ENCODE assay signal across 1 cellular context in the genomic region with DNA sequence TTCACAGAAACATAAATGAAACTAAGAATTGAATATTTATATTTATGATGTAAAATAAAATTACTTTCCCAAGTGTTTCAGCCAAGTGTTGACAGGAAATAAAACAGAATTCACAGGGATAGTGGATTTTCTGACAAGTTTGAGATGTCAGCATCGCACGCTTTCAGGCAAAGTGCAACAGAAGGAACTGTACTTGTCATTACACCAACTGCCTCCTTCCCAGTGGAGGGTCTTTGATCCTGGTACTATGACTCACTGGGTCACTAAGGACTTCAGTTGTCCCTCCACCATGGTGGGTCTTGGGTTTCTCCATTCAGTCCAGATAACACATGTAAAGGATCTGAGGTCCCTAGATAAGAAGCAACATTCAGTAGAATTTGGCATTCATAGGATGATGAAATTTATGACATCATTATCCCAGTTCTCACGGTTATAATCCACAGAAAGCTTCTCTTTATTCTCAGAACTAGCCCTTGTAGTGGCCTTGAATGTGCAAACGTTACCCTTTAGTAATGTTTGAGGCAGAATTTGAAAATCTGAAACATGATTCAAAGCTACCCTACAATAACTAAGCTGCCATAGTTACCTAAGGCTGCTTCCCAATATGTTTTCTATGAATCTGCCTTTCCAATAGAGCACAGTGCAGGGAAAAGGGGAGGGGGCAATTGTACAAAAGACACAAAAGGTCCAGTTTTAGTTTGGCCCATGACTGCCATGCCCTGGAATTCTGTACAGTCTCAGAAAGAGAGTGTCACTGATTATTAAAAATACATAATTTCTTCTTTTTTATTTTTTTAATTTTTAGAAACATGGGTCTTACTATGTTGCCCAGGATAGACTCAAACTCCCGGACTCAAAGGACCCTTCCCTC.
TF ChIP-seq lines count a peak whose summit lies in the region.

No MANE protein-coding gene starts in this region.

TF ChIP-seq in K562, 482 proteins besides CTCF, POLR2A, EP300 and RAD21 (continued from another document and continues in another):
- no peak; the same call in 1 of the 2 replicates for TF ChIP-seq STAT6 (CRISPR knock-in tag; IDR thresholded peaks at IDR 0.05)
- TF ChIP-seq IRF1 (CRISPR knock-in tag; IDR thresholded peaks at IDR 0.05; ENCODE audit: borderline replicate concordance) = no peak
- peak in 1 of 2 experiments; percentile 66; a peak in 1 of 4 replicates for TF ChIP-seq NONO (IDR thresholded peaks at IDR 0.05; ENCODE audit: low read depth in 2 of 2, low read length in 1 of 2)
- no peak for TF ChIP-seq NUFIP1 (IDR thresholded peaks at IDR 0.05; ENCODE audit: partially characterized antibody)
- no peak for TF ChIP-seq SRSF3 (IDR thresholded peaks at IDR 0.05; ENCODE audit: insufficient read depth, low read length)
- TF ChIP-seq FOXK2 (conservative IDR thresholded peaks at IDR 0.05 in 1 of 2, IDR thresholded peaks at IDR 0.05 in 1 of 2; ENCODE audit: low read depth in 2 of 2) = peak in 1 of 2 experiments; percentile 43; a peak in 1 of 4 replicates
- TF ChIP-seq CBFA2T2 (conservative IDR thresholded peaks at IDR 0.05) = peak; percentile 95
- no peak for TF ChIP-seq ID3 (CRISPR knock-in tag; IDR thresholded peaks at IDR 0.05)
- peak; percentile 83 for TF ChIP-seq ID3 (tag; IDR thresholded peaks at IDR 0.05)
- TF ChIP-seq, protein P1, sequence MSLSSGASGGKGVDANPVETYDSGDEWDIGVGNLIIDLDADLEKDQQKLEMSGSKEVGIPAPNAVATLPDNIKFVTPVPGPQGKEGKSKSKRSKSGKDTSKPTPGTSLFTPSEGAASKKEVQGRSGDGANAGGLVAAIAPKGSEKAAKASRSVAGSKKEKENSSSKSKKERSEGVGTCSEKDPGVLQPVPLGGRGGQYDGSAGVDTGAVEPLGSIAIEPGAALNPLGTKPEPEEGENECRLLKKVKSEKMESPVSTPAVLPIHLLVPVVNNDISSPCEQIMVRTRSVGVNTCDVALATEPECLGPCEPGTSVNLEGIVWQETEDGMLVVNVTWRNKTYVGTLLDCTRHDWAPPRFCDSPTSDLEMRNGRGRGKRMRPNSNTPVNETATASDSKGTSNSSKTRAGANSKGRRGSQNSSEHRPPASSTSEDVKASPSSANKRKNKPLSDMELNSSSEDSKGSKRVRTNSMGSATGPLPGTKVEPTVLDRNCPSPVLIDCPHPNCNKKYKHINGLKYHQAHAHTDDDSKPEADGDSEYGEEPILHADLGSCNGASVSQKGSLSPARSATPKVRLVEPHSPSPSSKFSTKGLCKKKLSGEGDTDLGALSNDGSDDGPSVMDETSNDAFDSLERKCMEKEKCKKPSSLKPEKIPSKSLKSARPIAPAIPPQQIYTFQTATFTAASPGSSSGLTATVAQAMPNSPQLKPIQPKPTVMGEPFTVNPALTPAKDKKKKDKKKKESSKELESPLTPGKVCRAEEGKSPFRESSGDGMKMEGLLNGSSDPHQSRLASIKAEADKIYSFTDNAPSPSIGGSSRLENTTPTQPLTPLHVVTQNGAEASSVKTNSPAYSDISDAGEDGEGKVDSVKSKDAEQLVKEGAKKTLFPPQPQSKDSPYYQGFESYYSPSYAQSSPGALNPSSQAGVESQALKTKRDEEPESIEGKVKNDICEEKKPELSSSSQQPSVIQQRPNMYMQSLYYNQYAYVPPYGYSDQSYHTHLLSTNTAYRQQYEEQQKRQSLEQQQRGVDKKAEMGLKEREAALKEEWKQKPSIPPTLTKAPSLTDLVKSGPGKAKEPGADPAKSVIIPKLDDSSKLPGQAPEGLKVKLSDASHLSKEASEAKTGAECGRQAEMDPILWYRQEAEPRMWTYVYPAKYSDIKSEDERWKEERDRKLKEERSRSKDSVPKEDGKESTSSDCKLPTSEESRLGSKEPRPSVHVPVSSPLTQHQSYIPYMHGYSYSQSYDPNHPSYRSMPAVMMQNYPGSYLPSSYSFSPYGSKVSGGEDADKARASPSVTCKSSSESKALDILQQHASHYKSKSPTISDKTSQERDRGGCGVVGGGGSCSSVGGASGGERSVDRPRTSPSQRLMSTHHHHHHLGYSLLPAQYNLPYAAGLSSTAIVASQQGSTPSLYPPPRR (CRISPR knock-in tag; IDR thresholded peaks at IDR 0.05; ENCODE audit: borderline replicate concordance) = no peak
- no peak for TF ChIP-seq ZNF57 (CRISPR knock-in tag; IDR thresholded peaks at IDR 0.05)
- peak; percentile 94; the same call in 1 of the 2 replicates for TF ChIP-seq GATAD2B (IDR thresholded peaks at IDR 0.05; ENCODE audit: borderline replicate concordance)
- TF ChIP-seq ZNF134 (CRISPR knock-in tag; conservative IDR thresholded peaks at IDR 0.05) = no peak; the same call in 1 of the 2 replicates
- peak; percentile 98 for TF ChIP-seq CBFA2T3 (IDR thresholded peaks at IDR 0.05)
- no peak for TF ChIP-seq NFXL1 (CRISPR knock-in tag; IDR thresholded peaks at IDR 0.05)
- TF ChIP-seq DACH1 (IDR thresholded peaks at IDR 0.05; ENCODE audit: partially characterized antibody) = peak; percentile 38
- TF ChIP-seq EZH2 (IDR thresholded peaks at IDR 0.05; ENCODE audit: borderline replicate concordance, low read depth, low read length) = no peak
- peak; percentile 98 for TF ChIP-seq TEAD4 (IDR thresholded peaks at IDR 0.05; ENCODE audit: low read length)
- no peak for TF ChIP-seq TEAD4 (CRISPR knock-in tag; IDR thresholded peaks at IDR 0.05; ENCODE audit: borderline replicate concordance)
- peak in 1 of 2 experiments; percentile 12; a peak in 1 of 4 replicates for TF ChIP-seq SRF (CRISPR knock-in tag; IDR thresholded peaks at IDR 0.05)
- TF ChIP-seq THRA (IDR thresholded peaks at IDR 0.05) = no peak
- TF ChIP-seq HDGF (IDR thresholded peaks at IDR 0.05) = no peak
- TF ChIP-seq ZNF143 (CRISPR knock-in tag; IDR thresholded peaks at IDR 0.05) = no peak
- 0 out of 2 replicates have a peak, but pooled peaks have one; percentile 11 for TF ChIP-seq HINFP (tag; conservative IDR thresholded peaks at IDR 0.05; ENCODE audit: low read depth)
- peak; percentile 99 for TF ChIP-seq SMARCE1 (IDR thresholded peaks at IDR 0.05)
- TF ChIP-seq TCF15 (CRISPR knock-in tag; IDR thresholded peaks at IDR 0.05) = no peak; the same call in 1 of the 2 replicates
- no peak for TF ChIP-seq GTF2F1 (IDR thresholded peaks at IDR 0.05; ENCODE audit: low read depth, low read length)
- peak; percentile 97 for TF ChIP-seq TCF7 (IDR thresholded peaks at IDR 0.05; ENCODE audit: borderline replicate concordance)
- TF ChIP-seq NCOA1 (IDR thresholded peaks at IDR 0.05; ENCODE audit: low read depth) = peak; percentile 96
- TF ChIP-seq ZNF695 (CRISPR knock-in tag; IDR thresholded peaks at IDR 0.05) = no peak
- 0 out of 2 replicates have a peak, but pooled peaks have one; percentile 53 for TF ChIP-seq HIVEP1 (CRISPR knock-in tag; IDR thresholded peaks at IDR 0.05)
- no peak for TF ChIP-seq TRIM28 (IDR thresholded peaks at IDR 0.05)
- TF ChIP-seq ATF7 (IDR thresholded peaks at IDR 0.05) = peak; percentile 100
- TF ChIP-seq ZNF324 (CRISPR knock-in tag; IDR thresholded peaks at IDR 0.05) = no peak
- peak; percentile 65 for TF ChIP-seq KDM5B (IDR thresholded peaks at IDR 0.05; ENCODE audit: insufficient replicate concordance, low read depth, low read length)
- TF ChIP-seq XRCC5 (IDR thresholded peaks at IDR 0.05; ENCODE audit: low read depth, low read length) = no peak
- peak; percentile 87 for TF ChIP-seq EP400 (IDR thresholded peaks at IDR 0.05)
- peak in 1 of 3 experiments; percentile 72 for TF ChIP-seq YY1 (IDR thresholded peaks at IDR 0.05; ENCODE audit: borderline replicate concordance in 1 of 3, control insufficient read depth in 1 of 3, extremely low read depth in 1 of 3, insufficient read depth in 3 of 3, insufficient read length in 1 of 3, insufficient replicate concordance in 2 of 3, low read depth in 1 of 3, low read length in 2 of 3)
- 0 out of 2 replicates have a peak, but pooled peaks have one; percentile 30 for TF ChIP-seq ZNF23 (CRISPR knock-in tag; IDR thresholded peaks at IDR 0.05)
- TF ChIP-seq RBFOX2 (IDR thresholded peaks at IDR 0.05; ENCODE audit: low read depth, low read length) = no peak
- TF ChIP-seq ZBTB2 (IDR thresholded peaks at IDR 0.05) = peak; percentile 90
- TF ChIP-seq LEF1 (IDR thresholded peaks at IDR 0.05) = peak; percentile 99
- no peak for TF ChIP-seq YBX1 (IDR thresholded peaks at IDR 0.05)
- no peak for TF ChIP-seq ZFP30 (CRISPR knock-in tag; IDR thresholded peaks at IDR 0.05; ENCODE audit: borderline replicate concordance)
- TF ChIP-seq TEAD1 (CRISPR knock-in tag; IDR thresholded peaks at IDR 0.05) = peak; percentile 56 to 60; a peak in 2 of 4 replicates
- TF ChIP-seq ARHGAP35 (IDR thresholded peaks at IDR 0.05; ENCODE audit: partially characterized antibody) = no peak
- TF ChIP-seq UBTF (IDR thresholded peaks at IDR 0.05; ENCODE audit: borderline replicate concordance in 1 of 2, low read depth in 2 of 2, low read length in 2 of 2) = peak in 1 of 2 experiments; percentile 79; a peak in 1 of 4 replicates
- TF ChIP-seq ZNF668 (CRISPR knock-in tag; IDR thresholded peaks at IDR 0.05) = 0 out of 2 replicates have a peak, but pooled peaks have one; percentile 59
